Comparison of ENCODE assay signal across 13 cellular contexts in genomic region chr6:154579046-154579823, GRCh38.
"Had no signal": no experiment of that assay in that cellular context is flagged by ENCODE, and none has a peak within 500 bp of the region (broad histone marks: within the 10 kb centered on the region; RNA-seq: fewer than 3 reads in every experiment).

No MANE protein-coding gene starts in this region.

- DNase-seq: activated CD4-positive, alpha-beta T cell treated with anti-CD3 and anti-CD28 coated beads, Interleukin-2, amount 50 U/mL, for 4 hours; activated CD4-positive, CD25-positive, alpha-beta regulatory T cell treated with anti-CD3 and anti-CD28 coated beads, Interleukin-2, amount 50 U/mL, for 72 hours; activated effector memory CD4-positive, alpha-beta T cell treated with anti-CD3 and anti-CD28 coated beads, Interleukin-2, amount 50 U/mL, for 16 hours; activated T-cell treated with anti-CD3 and anti-CD28 coated beads, Interleukin-2, amount 50 U/mL, for 1 hour; amygdala; endodermal cell; hippocampal formation; lower lobe of right lung; naive thymus-derived CD8-positive, alpha-beta T cell; sigmoid colon; stimulated activated CD4-positive, alpha-beta T cell treated with anti-CD3 and anti-CD28 coated beads, Interleukin-4, amount 100 ng/mL, for 1 hour; stimulated activated CD8-positive, alpha-beta memory T cell treated with anti-CD3 and anti-CD28 coated beads, Interleukin-4, amount 100 ng/mL, for 48 hours had no signal

- ATAC-seq: activated naive CD4-positive, alpha-beta T cell treated with anti-CD3 and anti-CD28 coated beads, Interleukin-2, amount 50 U/mL, for 72 hours; lower lobe of right lung; naive thymus-derived CD8-positive, alpha-beta T cell had no signal
